1 cellular context compared by ENCODE assay signal in the genomic region with DNA sequence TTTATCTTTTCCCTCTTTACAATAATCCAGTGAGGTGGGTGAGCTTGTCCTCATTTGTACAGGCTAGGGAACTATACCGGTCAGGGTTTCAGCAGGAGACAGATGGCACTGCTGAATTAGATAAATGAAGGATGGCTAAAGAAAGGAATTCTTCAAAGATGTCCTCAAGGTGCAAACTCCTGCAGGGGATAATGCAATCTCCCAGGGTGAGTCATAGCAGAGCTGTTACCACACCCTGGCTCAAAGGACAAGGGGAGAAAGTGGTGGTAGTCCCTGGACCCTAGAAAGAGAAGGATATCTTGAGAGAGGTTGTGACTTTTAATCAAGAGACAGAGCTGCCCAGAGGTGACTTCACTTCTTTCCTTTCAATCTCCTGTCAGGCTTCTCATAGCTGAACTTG.
TF ChIP-seq lines count a peak whose summit lies in the region.

No MANE protein-coding gene starts in this region.

TF ChIP-seq in IMR-90, 13 proteins besides CTCF, POLR2A, EP300 and RAD21:
- TF ChIP-seq RCOR1 (IDR thresholded peaks at IDR 0.05; ENCODE audit: insufficient replicate concordance, low read length) (no peak), CHD1 (IDR thresholded peaks at IDR 0.05; ENCODE audit: low read depth, low read length) (no peak), BHLHE40 (IDR thresholded peaks at IDR 0.05; ENCODE audit: low read depth, low read length) (no peak), MAFK (IDR thresholded peaks at IDR 0.05; ENCODE audit: low read depth, low read length) (no peak), MXI1 (IDR thresholded peaks at IDR 0.05; ENCODE audit: borderline replicate concordance, low read depth, low read length) (no peak), NFE2L2 (IDR thresholded peaks at IDR 0.05; ENCODE audit: low read depth, low read length) (no peak), MAZ (IDR thresholded peaks at IDR 0.05; ENCODE audit: borderline replicate concordance, low read depth, low read length) (no peak), RFX5 (IDR thresholded peaks at IDR 0.05; ENCODE audit: low read depth, low read length) (no peak), FOS (IDR thresholded peaks at IDR 0.05; ENCODE audit: low read depth, low read length) (no peak), SMC3 (IDR thresholded peaks at IDR 0.05; ENCODE audit: low read depth, low read length) (no peak), CEBPB (IDR thresholded peaks at IDR 0.05; ENCODE audit: low read depth, low read length) (no peak)
- TF ChIP-seq, protein P1, sequence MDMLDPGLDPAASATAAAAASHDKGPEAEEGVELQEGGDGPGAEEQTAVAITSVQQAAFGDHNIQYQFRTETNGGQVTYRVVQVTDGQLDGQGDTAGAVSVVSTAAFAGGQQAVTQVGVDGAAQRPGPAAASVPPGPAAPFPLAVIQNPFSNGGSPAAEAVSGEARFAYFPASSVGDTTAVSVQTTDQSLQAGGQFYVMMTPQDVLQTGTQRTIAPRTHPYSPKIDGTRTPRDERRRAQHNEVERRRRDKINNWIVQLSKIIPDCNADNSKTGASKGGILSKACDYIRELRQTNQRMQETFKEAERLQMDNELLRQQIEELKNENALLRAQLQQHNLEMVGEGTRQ (IDR thresholded peaks at IDR 0.05; ENCODE audit: low read depth, low read length), result no peak
- TF ChIP-seq, protein P2, sequence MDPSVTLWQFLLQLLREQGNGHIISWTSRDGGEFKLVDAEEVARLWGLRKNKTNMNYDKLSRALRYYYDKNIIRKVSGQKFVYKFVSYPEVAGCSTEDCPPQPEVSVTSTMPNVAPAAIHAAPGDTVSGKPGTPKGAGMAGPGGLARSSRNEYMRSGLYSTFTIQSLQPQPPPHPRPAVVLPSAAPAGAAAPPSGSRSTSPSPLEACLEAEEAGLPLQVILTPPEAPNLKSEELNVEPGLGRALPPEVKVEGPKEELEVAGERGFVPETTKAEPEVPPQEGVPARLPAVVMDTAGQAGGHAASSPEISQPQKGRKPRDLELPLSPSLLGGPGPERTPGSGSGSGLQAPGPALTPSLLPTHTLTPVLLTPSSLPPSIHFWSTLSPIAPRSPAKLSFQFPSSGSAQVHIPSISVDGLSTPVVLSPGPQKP (IDR thresholded peaks at IDR 0.05; ENCODE audit: borderline replicate concordance, low read depth, low read length), result no peak
TF ChIP-seq in IMR-90: peak in this region for 0.
